ENCODE assay signal across 22 cellular contexts in the genomic region with DNA sequence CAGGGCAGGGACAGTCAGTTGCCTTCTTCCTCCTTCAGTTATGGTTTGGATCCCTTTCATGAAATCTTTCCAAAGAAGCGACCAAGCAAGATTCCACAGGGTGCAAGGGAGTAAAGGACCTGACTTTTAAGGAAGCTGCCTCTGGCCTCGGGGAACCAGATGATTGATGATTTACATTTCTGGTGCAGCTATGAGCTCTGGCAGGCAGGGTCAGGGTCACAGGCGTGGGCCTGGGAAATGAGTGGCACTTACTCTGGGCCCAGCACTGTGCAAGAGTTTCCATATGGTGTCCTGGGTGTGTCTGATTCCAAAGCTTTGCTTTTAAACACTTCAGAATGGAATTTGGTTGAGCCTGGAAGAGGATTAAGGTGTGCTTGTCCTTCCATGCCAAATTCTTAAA.
DNase-seq lines count a peak whose midpoint lies in the region; ATAC-seq and TF ChIP-seq lines count a peak whose summit lies in the region.
"Had no signal": no experiment of that assay in that cellular context is flagged by ENCODE, and none has a peak within 500 bp of the region (broad histone marks: within the 10 kb centered on the region; RNA-seq: fewer than 3 reads in every experiment).

No MANE protein-coding gene starts in this region.

- H3K27ac ChIP-seq in RWPE1 (peak overlapping the region; percentile 95), skin epidermis (peak overlapping the region in 14 of 21 experiments; percentile 8 to 90 (median 46))
- H3K27ac ChIP-seq: stomach had no signal

- POLR2A ChIA-PET in RWPE1 (lab: Yijun Ruan, JAX; ENCODE audit: low non-redundant PET) = interaction anchor here (0.8 kb wide), 1 partner anchor 8 kb away, joined by 3 read pairs; no protein-coding TSS in a partner anchor

- DNase-seq in HCEC 1CT = peak; percentile 47
- DNase-seq in RWPE1 (ENCODE audit: low spot score) = no peak
- peak; percentile 23 for DNase-seq in fibroblast of gingiva (ENCODE audit: low read depth)
- no peak for DNase-seq in middle frontal gyrus (ENCODE audit: extremely low spot score, low spot score)
- DNase-seq in activated CD4-positive, CD25-positive, alpha-beta regulatory T cell (lab: John Stamatoyannopoulos, UW) = no peak
- no peak for DNase-seq in NCI-H2227 (lab: John Stamatoyannopoulos, UW; ENCODE audit: unreplicated experiment)
- DNase-seq: activated CD4-positive, alpha-beta T cell treated with anti-CD3 and anti-CD28 coated beads, Interleukin-2, amount 50 U/mL, for 1 hour; activated CD8-positive, alpha-beta memory T cell treated with anti-CD3 and anti-CD28 coated beads, Interleukin-2, amount 50 U/mL, for 48 hours; activated effector memory CD4-positive, alpha-beta T cell treated with anti-CD3 and anti-CD28 coated beads, Interleukin-2, amount 50 U/mL, for 16 hours; BE2C; GF-D8; H9; KBM-7; NCI-H1048; NCI-H2081; stimulated activated CD4-positive, alpha-beta T cell treated with anti-CD3 and anti-CD28 coated beads, Interleukin-2, amount 100 ng/mL, for 48 hours; stomach; T-helper 1 cell had no signal

- no peak overlapping the region for H3K4me3 ChIP-seq in skin epidermis
- H3K4me3 ChIP-seq: GM12878, prostate gland, stomach had no signal

- no peak for TF ChIP-seq CTCF in RWPE1 (conservative IDR thresholded peaks at IDR 0.05; ENCODE audit: low read depth)

- ATAC-seq in HG03520 (IDR thresholded peaks at IDR 0.05; ENCODE audit: unreplicated experiment) = no peak
- ATAC-seq: GM12878 had no signal

- CTCF ChIA-PET in RWPE1 (lab: Yijun Ruan, JAX) = interaction anchor here (1.6 to 17.0 kb wide), 2 partner anchors 13 to 22 kb away, joined by 10 to 225 read pairs; no protein-coding TSS in a partner anchor

Comparison
In these comparisons a context has a peak if more than half of its experiments do, and no peak if none do; other contexts are left out.
1. DNase-seq: peak in HCEC 1CT (single experiment) and fibroblast of gingiva (single experiment); none in RWPE1 (single experiment), middle frontal gyrus (single experiment), activated CD4-positive, CD25-positive, alpha-beta regulatory T cell (0 of 4) and NCI-H2227 (single experiment).